ENCODE assay signal across 27 cellular contexts in genomic region chr1:46493316-46494032, GRCh38. TPM values are rescaled to one million over a fixed set of nuclear protein-coding genes. Genes with fewer than 3 reads are reported as not detected.
"Had no signal": no experiment of that assay in that cellular context is flagged by ENCODE, and none has a peak within 500 bp of the region (broad histone marks: within the 10 kb centered on the region; RNA-seq: fewer than 3 reads in every experiment).

No MANE protein-coding gene starts in this region.

- ATAC-seq: heart left ventricle; left lobe of liver; naive thymus-derived CD8-positive, alpha-beta T cell; pancreas; right cardiac atrium had no signal

- DNase-seq: activated CD4-positive, alpha-beta T cell treated with anti-CD3 and anti-CD28 coated beads for 1 hour; activated CD4-positive, alpha-beta T cell treated with anti-CD3 and anti-CD28 coated beads, Interleukin-2, amount 50 U/mL, for 1 hour; activated naive CD4-positive, alpha-beta T cell treated with anti-CD3 and anti-CD28 coated beads, Interleukin-2, amount 10 ng/mL, durations not matched to agents 7 days and 5 days; activated T-cell treated with anti-CD3 and anti-CD28 coated beads, Interleukin-2, amount 50 U/mL, for 24 hours; amygdala; colonic mucosa; dorsolateral prefrontal cortex; mammary epithelial cell; naive thymus-derived CD8-positive, alpha-beta T cell; right cardiac atrium; stimulated activated CD4-positive, alpha-beta T cell treated with anti-CD3 and anti-CD28 coated beads, Interleukin-1b, Interleukin-23, amount 100 ng/mL, for 48 hours; substantia nigra; thyroid gland; WERI-Rb-1 had no signal

- H3K4me3 ChIP-seq: colonic mucosa, dorsolateral prefrontal cortex, heart left ventricle, pancreas, thyroid gland had no signal

- H3K27ac ChIP-seq: colonic mucosa, dorsolateral prefrontal cortex, heart left ventricle, neutrophil, pancreas, thyroid gland, WERI-Rb-1 had no signal

- H3K9me3 ChIP-seq: colonic mucosa, heart left ventricle, neutrophil, pancreas, thyroid gland had no signal

- H3K36me3 ChIP-seq: colonic mucosa, heart left ventricle, neutrophil, pancreas, thyroid gland, WERI-Rb-1 had no signal

RNA-seq across cellular contexts. Expression of gene DMBX1, which starts 3.8 kb away (rescaled TPM):
- total RNA-seq: bronchial epithelial cell; colonic mucosa; dorsolateral prefrontal cortex; epithelial cell of proximal tubule; fibroblast of villous mesenchyme; heart left ventricle; left lobe of liver; mammary epithelial cell; mesothelial cell of epicardium; naive thymus-derived CD8-positive, alpha-beta T cell; pancreas; pulmonary artery endothelial cell; right cardiac atrium; skeletal muscle tissue; thyroid gland; ureter had no signal
- polyA plus RNA-seq: heart left ventricle; mammary epithelial cell; naive thymus-derived CD8-positive, alpha-beta T cell; pancreas; right cardiac atrium had no signal

RNA-seq across cellular contexts. Expression of gene KNCN, which starts 58.0 kb away (rescaled TPM):
- total RNA-seq: bronchial epithelial cell; colonic mucosa; epithelial cell of proximal tubule; fibroblast of villous mesenchyme; heart left ventricle; kidney epithelial cell; left lobe of liver; mammary epithelial cell; mesothelial cell of epicardium; naive thymus-derived CD8-positive, alpha-beta T cell; pancreas; pulmonary artery endothelial cell; right cardiac atrium; skeletal muscle tissue; T-helper 2 cell treated with Interferon-gamma antibody and Interleukin-4, amounts not matched to agents 100 ng/mL and 5 ng/mL, for 36 hours; thyroid gland; ureter had no signal
- polyA plus RNA-seq: heart left ventricle; mammary epithelial cell; naive thymus-derived CD8-positive, alpha-beta T cell; pancreas; right cardiac atrium had no signal
